Comparison of ENCODE assay signal across 26 cellular contexts in genomic region chr15:47542312-47543094, GRCh38.
"Had no signal": no experiment of that assay in that cellular context is flagged by ENCODE, and none has a peak within 500 bp of the region (broad histone marks: within the 10 kb centered on the region; RNA-seq: fewer than 3 reads in every experiment).

No MANE protein-coding gene starts in this region.

- H3K4me3 ChIP-seq: adrenal gland, breast epithelium, MG63, SJSA1 had no signal

- H3K27me3 ChIP-seq: adrenal gland, breast epithelium, MG63, SJSA1 had no signal

- FAIRE-seq: RCC 7860, TTC549 had no signal

- H3K36me3 ChIP-seq: adrenal gland, breast epithelium, MG63, SJSA1 had no signal

- DNase-seq: activated B cell treated with CpG ODN at 0.5 μM for 24 hours; activated CD4-positive, alpha-beta memory T cell treated with anti-CD3 and anti-CD28 coated beads for 36 hours; activated CD4-positive, alpha-beta T cell treated with anti-CD3 and anti-CD28 coated beads for 1 hour; activated CD4-positive, alpha-beta T cell treated with anti-CD3 and anti-CD28 coated beads, Interleukin-2, amount 10 ng/mL, durations not matched to agents 7 days and 5 days; activated CD8-positive, alpha-beta memory T cell treated with anti-CD3 and anti-CD28 coated beads for 24 hours; activated effector memory CD4-positive, alpha-beta T cell treated with anti-CD3 and anti-CD28 coated beads, Interleukin-2, amount 50 U/mL, for 16 hours; activated naive CD4-positive, alpha-beta T cell treated with Interleukin-2 at 50 U/mL for 16 hours; activated T-cell treated with anti-CD3 and anti-CD28 coated beads, Interleukin-2, amount 50 U/mL, for 4 hours; adrenal gland; caudate nucleus; MG63; NCI-H1105 treated with DMSO at 0.1 percent for 48 hours; NCI-H146; NCI-H187 treated with DMSO at 0.1 percent for 48 hours; NCI-H2081 treated with DMSO at 0.1 percent for 48 hours; NCI-H524 treated with DMSO at 0.1 percent for 48 hours; NCI-H748 treated with DMSO at 0.1 percent for 48 hours; OCI-M1; SHP77; T-cell; T-helper 2 cell; T1000 had no signal

- H3K27ac ChIP-seq: adrenal gland, breast epithelium, SJSA1 had no signal

- H3K9me3 ChIP-seq: adrenal gland, MG63, SJSA1 had no signal

- H3K4me1 ChIP-seq: adrenal gland, breast epithelium, SJSA1 had no signal

- ATAC-seq: activated T-cell treated with anti-CD3 and anti-CD28 coated beads, Interleukin-2, amount 50 U/mL, for 4 hours; T-cell had no signal
